In the genomic region with DNA sequence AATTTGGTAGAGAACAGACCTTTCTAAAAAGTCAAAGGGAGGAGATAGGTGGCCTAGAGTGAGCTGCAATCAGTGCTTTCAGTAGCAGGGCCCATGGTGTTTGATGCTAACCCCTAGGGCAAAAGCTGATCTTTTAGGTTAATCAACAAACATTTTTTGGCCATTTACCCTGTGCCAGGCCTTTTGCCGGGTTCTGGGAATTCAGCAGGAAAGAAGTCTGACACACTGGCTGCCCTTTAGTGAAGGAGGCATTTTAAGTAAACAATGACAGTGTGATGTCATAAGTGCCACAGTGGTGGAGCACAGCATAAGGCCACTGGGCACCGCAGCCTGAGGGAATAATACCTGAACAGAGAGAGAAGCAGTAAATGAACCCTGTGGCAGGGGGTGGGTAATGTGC, we compare ENCODE assay signal across 13 cellular contexts. TPM values are rescaled to one million over a fixed set of nuclear protein-coding genes. Genes with fewer than 3 reads are reported as not detected.
A peak's percentile ranks its signal among the peaks of the same experiment; 100 is the strongest.
DNase-seq lines count a peak whose midpoint lies in the region; ATAC-seq and TF ChIP-seq lines count a peak whose summit lies in the region.
"Had no signal": no experiment of that assay in that cellular context is flagged by ENCODE, and none has a peak within 500 bp of the region (broad histone marks: within the 10 kb centered on the region; RNA-seq: fewer than 3 reads in every experiment).

No MANE protein-coding gene starts in this region.

- H3K27me3 ChIP-seq in ascending aorta: no peaks in the 10 kb centered on the region
- no peaks in the 10 kb centered on the region for H3K27me3 ChIP-seq in smooth muscle cell (ENCODE audit: low read depth)

- WGBS in smooth muscle cell (ENCODE audit: low lambda C conversion rate): 64% methylated on average over 2 of the region's 2 CpGs

- H3K9ac ChIP-seq in smooth muscle cell (ENCODE audit: low read depth): peak overlapping the region; percentile 92
- H3K9ac ChIP-seq: KMS-11 had no signal

- H3K9me3 ChIP-seq in ascending aorta (no peaks in the 10 kb centered on the region), smooth muscle cell (replicated peaks; ENCODE audit: low read depth) (no peaks in the 10 kb centered on the region), OCI-LY7 (ENCODE audit: low read length) (no peaks in the 10 kb centered on the region)

- H4K20me1 ChIP-seq in smooth muscle cell (ENCODE audit: low read depth) (no peaks in the 10 kb centered on the region), OCI-LY7 (ENCODE audit: insufficient read depth, low read length) (no peaks in the 10 kb centered on the region)

- no TSS peak for BruUV-seq in OCI-LY7 (replicated peaks; lab: Mats Ljungman, UMichigan)

- H3K9me2 ChIP-seq in OCI-LY7 (ENCODE audit: insufficient read depth, low read length): no peaks in the 10 kb centered on the region

- H3K4me3 ChIP-seq in ascending aorta: no peak overlapping the region
- H3K4me3 ChIP-seq in smooth muscle cell: no peak overlapping the region
- no peak overlapping the region for H3K4me3 ChIP-seq in OCI-LY7 (ENCODE audit: low read depth, low read length, poor library complexity, severe bottlenecking)

- H3K4me2 ChIP-seq in smooth muscle cell (peak overlapping the region; percentile 71), OCI-LY7 (ENCODE audit: low read length) (no peak overlapping the region)
- H3K4me2 ChIP-seq: KMS-11 had no signal

- H3K9me3 Mint-ChIP-seq in natural killer cell treated with Interleukin-12 subunit alpha and Interleukin-12 subunit beta and Interleukin-15 and Interleukin-18, amount 100 ng/mL, for 72 hours: no peaks in the 10 kb centered on the region

- CTCF ChIA-PET in OCI-LY7 (lab: Charles Lee; ENCODE audit: unreplicated experiment): no interaction called here

- H3K27me3 Mint-ChIP-seq in natural killer cell treated with Interleukin-12 subunit alpha and Interleukin-12 subunit beta and Interleukin-15 and Interleukin-18, amount 100 ng/mL, for 72 hours: peaks cover 27 to 68% of the 10 kb centered on the region in 2 donors

- DNase-seq in ELR (ENCODE audit: low read depth) (peak; percentile 55), ascending aorta (ENCODE audit: low spot score in 2 of 2) (no peak), kidney tubule cell (ENCODE audit: low spot score) (peak; percentile 79), smooth muscle cell (lab: John Stamatoyannopoulos, UW; ENCODE audit: unreplicated experiment) (no peak), left cardiac atrium (no peak), OCI-LY7 (ENCODE audit: low spot score) (no peak)
- DNase-seq in natural killer cell treated with Interleukin-12 subunit alpha and Interleukin-12 subunit beta and Interleukin-15 and Interleukin-18, amount 100 ng/mL, for 72 hours (ENCODE audit: low spot score): no peak
- DNase-seq: activated naive CD4-positive, alpha-beta T cell treated with anti-CD3 and anti-CD28 coated beads, Interleukin-2, amount 50 U/mL, for 16 hours; NCI-H82; stimulated activated CD4-positive, alpha-beta T cell treated with anti-CD3 and anti-CD28 coated beads, Interleukin-4, amount 100 ng/mL, for 24 hours; WERI-Rb-1 had no signal

- H3K4me1 Mint-ChIP-seq in natural killer cell treated with Interleukin-12 subunit alpha and Interleukin-12 subunit beta and Interleukin-15 and Interleukin-18, amount 100 ng/mL, for 72 hours (ENCODE audit: low read depth in 2 of 2): peaks cover 15 to 21% of the 10 kb centered on the region in 2 donors

- peak overlapping the region; percentile 92 to 97 for H3K27ac ChIP-seq in ascending aorta
- peak overlapping the region; percentile 96 for H3K27ac ChIP-seq in smooth muscle cell (ENCODE audit: low read depth)
- H3K27ac ChIP-seq in OCI-LY7 (ENCODE audit: low read depth, low read length, poor library complexity, severe bottlenecking): no peak overlapping the region
- H3K27ac ChIP-seq: KMS-11, WERI-Rb-1 had no signal

- no peaks in the 10 kb centered on the region for H3K36me3 ChIP-seq in ascending aorta
- no peaks in the 10 kb centered on the region for H3K36me3 ChIP-seq in smooth muscle cell (ENCODE audit: low read depth)
- no peaks in the 10 kb centered on the region for H3K36me3 ChIP-seq in OCI-LY7 (ENCODE audit: insufficient read depth, low read length)

- peaks cover 20% of the 10 kb centered on the region for H3F3A ChIP-seq in smooth muscle cell (ENCODE audit: low read depth)

- no peak overlapping the region for H3K4me3 Mint-ChIP-seq in natural killer cell treated with Interleukin-12 subunit alpha and Interleukin-12 subunit beta and Interleukin-15 and Interleukin-18, amount 100 ng/mL, for 72 hours

- peak overlapping the region in 1 of 2 donors; percentile 58 for H3K27ac Mint-ChIP-seq in natural killer cell treated with Interleukin-12 subunit alpha and Interleukin-12 subunit beta and Interleukin-15 and Interleukin-18, amount 100 ng/mL, for 72 hours

- no peak for ATAC-seq in natural killer cell treated with Interleukin-12 subunit alpha and Interleukin-12 subunit beta and Interleukin-15 and Interleukin-18, amount 100 ng/mL, for 72 hours
- ATAC-seq in left cardiac atrium: no peak
- no peak for ATAC-seq in HG03571 (IDR thresholded peaks at IDR 0.05; ENCODE audit: unreplicated experiment)

- H2AFZ ChIP-seq in smooth muscle cell (ENCODE audit: low read depth): no peak overlapping the region
- H2AFZ ChIP-seq in OCI-LY7 (ENCODE audit: low read length): no peak overlapping the region

- intact Hi-C loops in ascending aorta (cut with DNase I) (loop anchor here (5.0 kb wide), 1 partner anchor 80 kb away; no protein-coding TSS in a partner anchor), left cardiac atrium (cut with DNase I) (loop anchor here in 1 of 2 donors (10.0 kb wide), 1 partner anchor 148 kb away; the partner anchor contains the start of gene ZNRF3), OCI-LY7 (cut with micrococcal nuclease; ENCODE audit: unreplicated experiment) (no loop called here)

- TF ChIP-seq CTCF in ascending aorta (IDR thresholded peaks at IDR 0.05) (no peak), smooth muscle cell (IDR thresholded peaks at IDR 0.05; ENCODE audit: borderline replicate concordance, insufficient read depth, poor library complexity, severe bottlenecking) (no peak), OCI-LY7 (conservative IDR thresholded peaks at IDR 0.05; ENCODE audit: low read length) (no peak)

- H3K79me2 ChIP-seq in smooth muscle cell (ENCODE audit: low read depth) (no peaks in the 10 kb centered on the region), OCI-LY7 (ENCODE audit: insufficient read depth, low read depth, low read length) (no peaks in the 10 kb centered on the region)

- POLR2A ChIA-PET in OCI-LY7 (lab: Charles Lee): interaction anchor here (0.7 kb wide), 2 partner anchors 347 to 397 kb away, joined by 3 read pairs; no protein-coding TSS in a partner anchor

- H3K4me1 ChIP-seq in ascending aorta (peaks cover 16 to 29% of the 10 kb centered on the region in 2 donors), smooth muscle cell (ENCODE audit: low read depth) (peaks cover 25% of the 10 kb centered on the region), OCI-LY7 (ENCODE audit: insufficient read depth, low read length, poor library complexity, severe bottlenecking) (no peaks in the 10 kb centered on the region)

- no peaks in the 10 kb centered on the region for H3K36me3 Mint-ChIP-seq in natural killer cell treated with Interleukin-12 subunit alpha and Interleukin-12 subunit beta and Interleukin-15 and Interleukin-18, amount 100 ng/mL, for 72 hours

RNA-seq across cellular contexts. Expression of gene C22orf31, which starts 29.0 kb away (rescaled TPM):
- not detected for total RNA-seq in ascending aorta
- not detected in 2 replicates for total RNA-seq in smooth muscle cell
- polyA plus RNA-seq in smooth muscle cell: not detected in 2 replicates
- not detected for total RNA-seq in natural killer cell treated with Interleukin-12 subunit alpha and Interleukin-12 subunit beta and Interleukin-15 and Interleukin-18, amount 100 ng/mL, for 72 hours
- not detected for total RNA-seq in left cardiac atrium
- not detected in 2 replicates for total RNA-seq in OCI-LY7 (2014; rRNA removed; shearing (Covaris generic))
- not detected in 2 replicates for total RNA-seq in OCI-LY7 (2022)

RNA-seq across cellular contexts. Expression of gene KREMEN1, which starts 40.3 kb away (rescaled TPM):
- 10.7 TPM for total RNA-seq in ascending aorta
- 6.8 and 7.8 TPM in 2 replicates for total RNA-seq in smooth muscle cell
- 6.0 and 9.9 TPM in 2 replicates for polyA plus RNA-seq in smooth muscle cell
- under 1 TPM; 0.17 to 0.59 TPM for total RNA-seq in natural killer cell treated with Interleukin-12 subunit alpha and Interleukin-12 subunit beta and Interleukin-15 and Interleukin-18, amount 100 ng/mL, for 72 hours
- total RNA-seq in left cardiac atrium: 10 to 100 TPM; 39.1 to 49.8 TPM
- total RNA-seq in OCI-LY7 (2014; rRNA removed; shearing (Covaris generic)): not detected in 2 replicates
- total RNA-seq in OCI-LY7 (2022): not detected in 2 replicates

Comparison
In these comparisons a context has a peak if more than half of its experiments do, and no peak if none do; other contexts are left out.
1. DNase-seq: peak in ELR (single experiment) and kidney tubule cell (single experiment); none in ascending aorta (0 of 2), smooth muscle cell (single experiment), natural killer cell treated with Interleukin-12 subunit alpha and Interleukin-12 subunit beta and Interleukin-15 and Interleukin-18, amount 100 ng/mL, for 72 hours (single experiment), left cardiac atrium (single experiment) and OCI-LY7 (single experiment).